8 cellular contexts compared by ENCODE assay signal in genomic region chr5:53425598-53426516, GRCh38. TPM values are rescaled to one million over a fixed set of nuclear protein-coding genes. Genes with fewer than 3 reads are reported as not detected.
DNase-seq lines count a peak whose midpoint lies in the region; ATAC-seq, FAIRE-seq and TF ChIP-seq lines count a peak whose summit lies in the region.

No MANE protein-coding gene starts in this region.

- in situ Hi-C loops in GM12878 (cut with MboI): no loop called here

- no peaks in the 10 kb centered on the region for H3K79me2 ChIP-seq in GM12878 (ENCODE audit: control insufficient read depth, insufficient read depth, low read length)

- TF ChIP-seq RAD21 in GM12878 (IDR thresholded peaks at IDR 0.05; ENCODE audit: insufficient read depth, low read depth, low read length): peak; percentile 55

- no peaks in the 10 kb centered on the region for H3K27me3 Mint-ChIP-seq in osteocyte (ENCODE audit: unreplicated experiment)
- H3K27me3 Mint-ChIP-seq in stimulated activated memory B cell treated with anti-CD40 and anti-IgM and Interleukin-4, amounts not matched to agents 10 μg/mL and 1 μg/mL and 100 μg/mL, for 72 hours: peaks cover 30% of the 10 kb centered on the region

- H3K36me3 Mint-ChIP-seq in osteocyte (ENCODE audit: unreplicated experiment): no peaks in the 10 kb centered on the region
- H3K36me3 Mint-ChIP-seq in stimulated activated memory B cell treated with anti-CD40 and anti-IgM and Interleukin-4, amounts not matched to agents 10 μg/mL and 1 μg/mL and 100 μg/mL, for 72 hours: no peaks in the 10 kb centered on the region

- FAIRE-seq in GM12878 (lab: Jason Lieb, UNC): no peak

- peaks cover 40% of the 10 kb centered on the region for H3K4me1 Mint-ChIP-seq in osteocyte (ENCODE audit: unreplicated experiment)
- H3K4me1 Mint-ChIP-seq in stimulated activated memory B cell treated with anti-CD40 and anti-IgM and Interleukin-4, amounts not matched to agents 10 μg/mL and 1 μg/mL and 100 μg/mL, for 72 hours: no peaks in the 10 kb centered on the region

- peak in 2 of 3 experiments; percentile 21 to 42; a peak in 2 of 6 replicates for TF ChIP-seq CTCF in GM12878 (IDR thresholded peaks at IDR 0.05 in 2 of 3, conservative IDR thresholded peaks at IDR 0.05 in 1 of 3; ENCODE audit: control insufficient read depth in 2 of 3, extremely low read depth in 1 of 3, insufficient read depth in 1 of 3, low read depth in 3 of 3, low read length in 3 of 3)
- TF ChIP-seq CTCF in osteocyte (IDR thresholded peaks at IDR 0.05): peak; percentile 18

- H2AFZ ChIP-seq in GM12878 (ENCODE audit: control insufficient read depth, low read depth, low read length): no peak overlapping the region

- H3K4me3 ChIP-seq in GM12878: no peak overlapping the region

- WGBS in GM12878 (ENCODE audit: insufficient coverage, insufficient replicate concordance, low lambda C conversion rate, missing lambda C conversion rate): 47% methylated on average over 8 of the region's 8 CpGs

- CTCF ChIA-PET in GM12878 (lab: Yijun Ruan, JAX): interaction anchor here (0.8 to 1.5 kb wide), 4 partner anchors 14 to 809 kb away, joined by 3 to 8 read pairs (median 4); no protein-coding TSS in a partner anchor

- H3K9me3 Mint-ChIP-seq in osteocyte (ENCODE audit: unreplicated experiment): no peaks in the 10 kb centered on the region
- H3K9me3 Mint-ChIP-seq in stimulated activated memory B cell treated with anti-CD40 and anti-IgM and Interleukin-4, amounts not matched to agents 10 μg/mL and 1 μg/mL and 100 μg/mL, for 72 hours: no peaks in the 10 kb centered on the region

- H3K9ac ChIP-seq in GM12878 (ENCODE audit: control insufficient read depth, insufficient read depth, low read length): no peak overlapping the region

- peak; percentile 15 to 17 for DNase-seq in stimulated activated CD4-positive, alpha-beta T cell treated with anti-CD3 and anti-CD28 coated beads, Interleukin-2, amount 100 ng/mL, for 24 hours
- DNase-seq in stimulated activated CD4-positive, alpha-beta T cell treated with anti-CD3 and anti-CD28 coated beads, Interleukin-1b, Interleukin-23, amount 100 ng/mL, for 48 hours: no peak
- DNase-seq in NCI-H146 treated with DMSO at 0.1 percent for 48 hours (lab: John Stamatoyannopoulos, UW; ENCODE audit: unreplicated experiment) (peak; percentile 55), GM12878 (ENCODE audit: low read depth, low spot score) (no peak), osteocyte (ENCODE audit: extremely low spot score, unreplicated experiment) (no peak), cardiac septum (ENCODE audit: low spot score) (no peak)

- no peak for TF ChIP-seq POLR2A in GM12878 (IDR thresholded peaks at IDR 0.05; ENCODE audit: low read depth, low read length)

- SMC1A ChIA-PET in GM12878 (lab: Charles Lee; ENCODE audit: uncharacterized antibody, unreplicated experiment): interaction anchor here (1.0 kb wide), 1 partner anchor 808 kb away, joined by 3 read pairs; no protein-coding TSS in a partner anchor

- no peaks in the 10 kb centered on the region for H3K9me3 ChIP-seq in GM12878 (replicated peaks; ENCODE audit: control insufficient read depth, insufficient read depth, low read length)

- H3K36me3 ChIP-seq in GM12878 (ENCODE audit: control insufficient read depth in 2 of 2, insufficient read depth in 2 of 2, low read length in 1 of 2): no peaks in the 10 kb centered on the region

- H3K27me3 ChIP-seq in GM12878 (replicated peaks in 1 of 2; ENCODE audit: control insufficient read depth in 2 of 2, insufficient read depth in 2 of 2, low read length in 1 of 2): 0 out of 4 replicates have a peak, but pooled peaks cover 0 to 2% of the 10 kb centered on the region in 2 experiments

- no peaks in the 10 kb centered on the region for H4K20me1 ChIP-seq in GM12878 (ENCODE audit: control insufficient read depth, insufficient read depth)

- no peak overlapping the region for H3K27ac ChIP-seq in GM12878 (ENCODE audit: control insufficient read depth, insufficient read depth)

- H3K4me2 ChIP-seq in GM12878 (ENCODE audit: control insufficient read depth, insufficient read depth): no peak overlapping the region

- RAD21 ChIA-PET in GM12878 (lab: Charles Lee; ENCODE audit: unreplicated experiment): interaction anchor here (1.2 kb wide), 1 partner anchor 804 kb away, joined by 4 read pairs; no protein-coding TSS in a partner anchor

- no peak overlapping the region for H3K4me3 Mint-ChIP-seq in osteocyte (ENCODE audit: unreplicated experiment)
- no peak overlapping the region for H3K4me3 Mint-ChIP-seq in stimulated activated memory B cell treated with anti-CD40 and anti-IgM and Interleukin-4, amounts not matched to agents 10 μg/mL and 1 μg/mL and 100 μg/mL, for 72 hours

- POLR2A ChIA-PET in GM12878 (lab: Charles Lee): no interaction called here

- no peak for TF ChIP-seq EP300 in GM12878 (IDR thresholded peaks at IDR 0.05; ENCODE audit: borderline replicate concordance in 1 of 2, control insufficient read depth in 1 of 2, low read depth in 2 of 2, low read length in 2 of 2)

- no TSS peak for BruUV-seq in GM12878 (replicated peaks; lab: Mats Ljungman, UMichigan)

- no peaks in the 10 kb centered on the region for H3K4me1 ChIP-seq in GM12878 (ENCODE audit: control insufficient read depth, insufficient read depth, low read length)

- intact Hi-C loops in GM12878 (cut with micrococcal nuclease; ENCODE audit: unreplicated experiment) (loop anchor here (2.0 to 10.0 kb wide), 3 partner anchors 254 to 989 kb away; no protein-coding TSS in a partner anchor), cardiac septum (cut with DNase I) (loop anchor here (5.0 to 10.0 kb wide), 2 partner anchors 161 to 259 kb away; no protein-coding TSS in a partner anchor)

- ATAC-seq in GM12878: peak; percentile 67
- no peak for ATAC-seq in HG03108 (IDR thresholded peaks at IDR 0.05; ENCODE audit: unreplicated experiment)
- ATAC-seq in stimulated activated memory B cell treated with anti-CD40 and anti-IgM and Interleukin-4, amounts not matched to agents 10 μg/mL and 1 μg/mL and 100 μg/mL, for 72 hours: no peak

- H3K27ac Mint-ChIP-seq in osteocyte (ENCODE audit: unreplicated experiment): no peak overlapping the region
- no peak overlapping the region for H3K27ac Mint-ChIP-seq in stimulated activated memory B cell treated with anti-CD40 and anti-IgM and Interleukin-4, amounts not matched to agents 10 μg/mL and 1 μg/mL and 100 μg/mL, for 72 hours

TF ChIP-seq in GM12878, 131 proteins besides CTCF, POLR2A, EP300 and RAD21:
- TF ChIP-seq SMC3 (IDR thresholded peaks at IDR 0.05; ENCODE audit: borderline replicate concordance, low read length): peak; percentile 50; the same call in 1 of the 2 replicates
- TF ChIP-seq STAT3 (IDR thresholded peaks at IDR 0.05; ENCODE audit: low read depth, low read length): no peak
- peak; percentile 64; the same call in 1 of the 2 replicates for TF ChIP-seq YY1 (IDR thresholded peaks at IDR 0.05; ENCODE audit: low read depth, low read length)

RNA-seq across cellular contexts. Expression of gene FST, which starts 54.6 kb away (rescaled TPM):
- not detected in 2 replicates for total RNA-seq in GM12878 (2013; cell fraction: nucleolus; rRNA removed)
- total RNA-seq in GM12878 (2014; rRNA removed): not detected in 2 replicates
- not detected in 2 replicates for total RNA-seq in GM12878 (2014; rRNA removed; fragmentation: Illumina TruSeq; extraction: Trizol)
- 0.23 and 0.43 TPM in 2 replicates for total RNA-seq in GM12878 (2021)
- not detected for polyA plus RNA-seq in GM12878 (2011; ENCODE audit: low read depth)
- not detected in 2 replicates for polyA plus RNA-seq in GM12878 (2011; rRNA removed)
- polyA plus RNA-seq in GM12878 (2011; cell fraction: cytosol; rRNA removed): not detected in 2 replicates
- not detected in 2 replicates for polyA plus RNA-seq in GM12878 (2011; cell fraction: nucleus; rRNA removed)
- not detected in 2 replicates for polyA plus RNA-seq in GM12878 (2012)
- polyA plus RNA-seq in GM12878 (2014; fragmentation: Illumina TruSeq; extraction: Trizol): not detected in 2 replicates
- not detected for polyA plus RNA-seq in GM12878 (2014; fragmentation: Nextera tagmentation; extraction: Ambion mirVana)
- polyA plus RNA-seq in GM12878 (2014; rRNA removed): not detected in 2 replicates
- not detected for polyA plus RNA-seq in GM12878 (2016; fragmentation: Nextera tagmentation; extraction: Ambion mirVana)
- polyA minus RNA-seq in GM12878 (2011; rRNA and poly(A)+ RNA removed): not detected in 2 replicates
- not detected in 2 replicates for polyA minus RNA-seq in GM12878 (2011; cell fraction: cytosol; rRNA and poly(A)+ RNA removed)
- not detected in 2 replicates for polyA minus RNA-seq in GM12878 (2011; cell fraction: nucleus; rRNA and poly(A)+ RNA removed)
- 10.5 and 14.1 TPM in 2 replicates for total RNA-seq in osteocyte
- total RNA-seq in cardiac septum: 1.9 TPM

Comparison
In these comparisons a context has a peak if more than half of its experiments do, and no peak if none do; other contexts are left out.
1. DNase-seq: peak in stimulated activated CD4-positive, alpha-beta T cell treated with anti-CD3 and anti-CD28 coated beads, Interleukin-2, amount 100 ng/mL, for 24 hours (2 of 2) and NCI-H146 treated with DMSO at 0.1 percent for 48 hours (single experiment); none in stimulated activated CD4-positive, alpha-beta T cell treated with anti-CD3 and anti-CD28 coated beads, Interleukin-1b, Interleukin-23, amount 100 ng/mL, for 48 hours (single experiment), GM12878 (single experiment), osteocyte (single experiment) and cardiac septum (single experiment).